In genomic region chr22:47128216-47129215, GRCh38 we compare ENCODE assay signal across 1 cellular context.
TF ChIP-seq lines count a peak whose summit lies in the region.

No MANE protein-coding gene starts in this region.

TF ChIP-seq in WTC11, 78 proteins besides CTCF, POLR2A, EP300 and RAD21 (continued from another document):
- TF ChIP-seq ZNF512 (CRISPR knock-in tag; IDR thresholded peaks at IDR 0.05; ENCODE audit: borderline replicate concordance), result no peak
- TF ChIP-seq AFF4 (CRISPR knock-in tag; IDR thresholded peaks at IDR 0.05; ENCODE audit: borderline replicate concordance), result no peak
- TF ChIP-seq, protein P1, sequence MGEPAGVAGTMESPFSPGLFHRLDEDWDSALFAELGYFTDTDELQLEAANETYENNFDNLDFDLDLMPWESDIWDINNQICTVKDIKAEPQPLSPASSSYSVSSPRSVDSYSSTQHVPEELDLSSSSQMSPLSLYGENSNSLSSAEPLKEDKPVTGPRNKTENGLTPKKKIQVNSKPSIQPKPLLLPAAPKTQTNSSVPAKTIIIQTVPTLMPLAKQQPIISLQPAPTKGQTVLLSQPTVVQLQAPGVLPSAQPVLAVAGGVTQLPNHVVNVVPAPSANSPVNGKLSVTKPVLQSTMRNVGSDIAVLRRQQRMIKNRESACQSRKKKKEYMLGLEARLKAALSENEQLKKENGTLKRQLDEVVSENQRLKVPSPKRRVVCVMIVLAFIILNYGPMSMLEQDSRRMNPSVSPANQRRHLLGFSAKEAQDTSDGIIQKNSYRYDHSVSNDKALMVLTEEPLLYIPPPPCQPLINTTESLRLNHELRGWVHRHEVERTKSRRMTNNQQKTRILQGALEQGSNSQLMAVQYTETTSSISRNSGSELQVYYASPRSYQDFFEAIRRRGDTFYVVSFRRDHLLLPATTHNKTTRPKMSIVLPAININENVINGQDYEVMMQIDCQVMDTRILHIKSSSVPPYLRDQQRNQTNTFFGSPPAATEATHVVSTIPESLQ (CRISPR knock-in tag; IDR thresholded peaks at IDR 0.05), result no peak
- no peak for TF ChIP-seq ZNF423 (CRISPR knock-in tag; IDR thresholded peaks at IDR 0.05)
- no peak for TF ChIP-seq ZNF263 (CRISPR knock-in tag; IDR thresholded peaks at IDR 0.05; ENCODE audit: low read depth)
- no peak for TF ChIP-seq RELA (CRISPR knock-in tag; IDR thresholded peaks at IDR 0.05; ENCODE audit: borderline replicate concordance)
- no peak for TF ChIP-seq TCF7 (CRISPR knock-in tag; IDR thresholded peaks at IDR 0.05; ENCODE audit: low read depth)
- no peak for TF ChIP-seq NFATC4 (CRISPR knock-in tag; IDR thresholded peaks at IDR 0.05)
- TF ChIP-seq, protein P2, sequence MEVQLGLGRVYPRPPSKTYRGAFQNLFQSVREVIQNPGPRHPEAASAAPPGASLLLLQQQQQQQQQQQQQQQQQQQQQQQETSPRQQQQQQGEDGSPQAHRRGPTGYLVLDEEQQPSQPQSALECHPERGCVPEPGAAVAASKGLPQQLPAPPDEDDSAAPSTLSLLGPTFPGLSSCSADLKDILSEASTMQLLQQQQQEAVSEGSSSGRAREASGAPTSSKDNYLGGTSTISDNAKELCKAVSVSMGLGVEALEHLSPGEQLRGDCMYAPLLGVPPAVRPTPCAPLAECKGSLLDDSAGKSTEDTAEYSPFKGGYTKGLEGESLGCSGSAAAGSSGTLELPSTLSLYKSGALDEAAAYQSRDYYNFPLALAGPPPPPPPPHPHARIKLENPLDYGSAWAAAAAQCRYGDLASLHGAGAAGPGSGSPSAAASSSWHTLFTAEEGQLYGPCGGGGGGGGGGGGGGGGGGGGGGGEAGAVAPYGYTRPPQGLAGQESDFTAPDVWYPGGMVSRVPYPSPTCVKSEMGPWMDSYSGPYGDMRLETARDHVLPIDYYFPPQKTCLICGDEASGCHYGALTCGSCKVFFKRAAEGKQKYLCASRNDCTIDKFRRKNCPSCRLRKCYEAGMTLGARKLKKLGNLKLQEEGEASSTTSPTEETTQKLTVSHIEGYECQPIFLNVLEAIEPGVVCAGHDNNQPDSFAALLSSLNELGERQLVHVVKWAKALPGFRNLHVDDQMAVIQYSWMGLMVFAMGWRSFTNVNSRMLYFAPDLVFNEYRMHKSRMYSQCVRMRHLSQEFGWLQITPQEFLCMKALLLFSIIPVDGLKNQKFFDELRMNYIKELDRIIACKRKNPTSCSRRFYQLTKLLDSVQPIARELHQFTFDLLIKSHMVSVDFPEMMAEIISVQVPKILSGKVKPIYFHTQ (CRISPR knock-in tag; IDR thresholded peaks at IDR 0.05), result no peak
- no peak for TF ChIP-seq IRF2 (CRISPR knock-in tag; IDR thresholded peaks at IDR 0.05; ENCODE audit: borderline replicate concordance, low read depth)
